Comparison of ENCODE assay signal across 8 cellular contexts in genomic region chr10:86960003-86960862, GRCh38. TPM values are rescaled to one million over a fixed set of nuclear protein-coding genes. Genes with fewer than 3 reads are reported as not detected.
DNase-seq lines count a peak whose midpoint lies in the region; ATAC-seq and TF ChIP-seq lines count a peak whose summit lies in the region.

No MANE protein-coding gene starts in this region.

- peak overlapping the region; percentile 76 for H2AFZ ChIP-seq in neuronal stem cell (ENCODE audit: low read length)

- H3K36me3 ChIP-seq in esophagus squamous epithelium (no peaks in the 10 kb centered on the region), neuronal stem cell (replicated peaks in 1 of 2; ENCODE audit: control insufficient read depth in 2 of 2, insufficient read depth in 2 of 2, low read length in 2 of 2) (no peaks in the 10 kb centered on the region)

- peak overlapping the region; percentile 91 for H3K18ac ChIP-seq in neuronal stem cell (ENCODE audit: low read length)

- H3K36me3 Mint-ChIP-seq in T-helper 2 cell treated with Interferon-gamma antibody and Interleukin-4, amounts not matched to agents 5 μg/mL and 100 μg/mL, for 36 hours (ENCODE audit: low read depth) = no peaks in the 10 kb centered on the region

- H3K4me1 Mint-ChIP-seq in T-helper 2 cell treated with Interferon-gamma antibody and Interleukin-4, amounts not matched to agents 5 μg/mL and 100 μg/mL, for 36 hours (ENCODE audit: low read depth) = no peaks in the 10 kb centered on the region

- H3K79me1 ChIP-seq in neuronal stem cell (ENCODE audit: low read depth, low read length) = peaks cover 1% of the 10 kb centered on the region

- H2BK15ac ChIP-seq in neuronal stem cell (ENCODE audit: low read length) = peak overlapping the region; percentile 97

- peak overlapping the region; percentile 31 for H3K14ac ChIP-seq in neuronal stem cell (ENCODE audit: low read length)

- H3K27ac ChIP-seq in esophagus squamous epithelium (peak overlapping the region; percentile 42 to 86 (median 78)), neuronal stem cell (replicated peaks; ENCODE audit: low read length) (no peak overlapping the region)

- H3K27me3 ChIP-seq in esophagus squamous epithelium = no peaks in the 10 kb centered on the region
- no peaks in the 10 kb centered on the region for H3K27me3 ChIP-seq in neuronal stem cell (ENCODE audit: control insufficient read depth in 3 of 3, insufficient read depth in 3 of 3, low read depth in 1 of 3, low read length in 3 of 3)

- TF ChIP-seq POLR2A in esophagus squamous epithelium (IDR thresholded peaks at IDR 0.05) = no peak

- H3K27ac Mint-ChIP-seq in T-helper 2 cell treated with Interferon-gamma antibody and Interleukin-4, amounts not matched to agents 5 μg/mL and 100 μg/mL, for 36 hours = no peak overlapping the region

- H2BK5ac ChIP-seq in neuronal stem cell (ENCODE audit: low read length) = peak overlapping the region; percentile 54

- H3K27me3 Mint-ChIP-seq in T-helper 2 cell treated with Interferon-gamma antibody and Interleukin-4, amounts not matched to agents 5 μg/mL and 100 μg/mL, for 36 hours (ENCODE audit: low read depth) = no peaks in the 10 kb centered on the region

- peak overlapping the region; percentile 75 for H2BK120ac ChIP-seq in neuronal stem cell (ENCODE audit: low read depth, low read length)

- H4K8ac ChIP-seq in neuronal stem cell (ENCODE audit: low read depth, low read length) = peak overlapping the region; percentile 99

- H3K9me3 ChIP-seq in esophagus squamous epithelium (no peaks in the 10 kb centered on the region), neuronal stem cell (replicated peaks in 1 of 2; ENCODE audit: control insufficient read depth in 2 of 2, insufficient read depth in 1 of 2, low read depth in 1 of 2, low read length in 2 of 2) (no peaks in the 10 kb centered on the region)

- no peak overlapping the region for H3K4me2 ChIP-seq in neuronal stem cell (ENCODE audit: insufficient read depth, low read length, poor library complexity, severe bottlenecking)

- H3K4ac ChIP-seq in neuronal stem cell (ENCODE audit: low read length) = peak overlapping the region; percentile 84

- H3K4me1 ChIP-seq in esophagus squamous epithelium (peaks cover 42 to 98% (median 44%) of the 10 kb centered on the region in 3 donors), neuronal stem cell (ENCODE audit: control insufficient read depth in 2 of 2, insufficient read depth in 1 of 2, low read depth in 1 of 2, low read length in 2 of 2) (peaks cover 34 to 40% of the 10 kb centered on the region in 2 donors)

- DNase-seq in EH (ENCODE audit: low read depth) (peak; percentile 73), HT1080 (ENCODE audit: low read depth) (peak; percentile 55), esophagus squamous epithelium (lab: John Stamatoyannopoulos, UW) (no peak), neuronal stem cell (ENCODE audit: low spot score) (no peak), NCI-H1092 (lab: John Stamatoyannopoulos, UW) (no peak), hippocampal formation (lab: John Stamatoyannopoulos, UW) (no peak)
- DNase-seq in T-helper 2 cell treated with Interferon-gamma antibody and Interleukin-4, amounts not matched to agents 5 μg/mL and 100 μg/mL, for 36 hours (ENCODE audit: low spot score) = peak; percentile 35

- H3K4me3 Mint-ChIP-seq in T-helper 2 cell treated with Interferon-gamma antibody and Interleukin-4, amounts not matched to agents 5 μg/mL and 100 μg/mL, for 36 hours = no peak overlapping the region

- H3K4me3 ChIP-seq in esophagus squamous epithelium (peak overlapping the region in 3 of 4 donors; percentile 31 to 54 (median 41)), neuronal stem cell (ENCODE audit: low read length in 2 of 2) (no peak overlapping the region)

- TF ChIP-seq CTCF in esophagus squamous epithelium (IDR thresholded peaks at IDR 0.05) = peak; percentile 33 to 95 (median 88)

- intact Hi-C loops in esophagus squamous epithelium (cut with DNase I) = no loop called here

- peak overlapping the region; percentile 81 for H4K91ac ChIP-seq in neuronal stem cell (ENCODE audit: low read depth, low read length, poor library complexity)

- peak overlapping the region; percentile 89 for H3K23ac ChIP-seq in neuronal stem cell (ENCODE audit: low read depth, low read length, poor library complexity)

- no peaks in the 10 kb centered on the region for H3K9me3 Mint-ChIP-seq in T-helper 2 cell treated with Interferon-gamma antibody and Interleukin-4, amounts not matched to agents 5 μg/mL and 100 μg/mL, for 36 hours

- ATAC-seq in GM19452 (IDR thresholded peaks at IDR 0.05; ENCODE audit: unreplicated experiment) = peak; percentile 73

- H2BK12ac ChIP-seq in neuronal stem cell (ENCODE audit: low read length) = peak overlapping the region; percentile 78

- WGBS in esophagus squamous epithelium, 2 donors = 66 to 80% methylated on average over 9 to 10 of the region's 37 CpGs
- no CpG with 5 or more reads among the region's 37 CpGs for WGBS in neuronal stem cell (ENCODE audit: extremely low coverage in 2 of 2, insufficient read length in 2 of 2, insufficient replicate concordance in 1 of 2), 2 donors

- H3K9ac ChIP-seq in neuronal stem cell (ENCODE audit: low read depth, low read length, poor library complexity) = peak overlapping the region; percentile 38

- peak overlapping the region; percentile 99 for H2AK5ac ChIP-seq in neuronal stem cell (ENCODE audit: low read depth, low read length)

RNA-seq across cellular contexts. Expression of gene SNCG, which starts 1.8 kb away (rescaled TPM):
- 3.9 and 7.2 TPM in 2 replicates for total RNA-seq in HT1080 (2014; rRNA removed; shearing (Covaris generic))
- polyA plus RNA-seq in HT1080 (2015; cell fraction: cytosol; rRNA removed) = 11.6 and 12.8 TPM in 2 replicates
- 6.5 and 10.7 TPM in 2 replicates for polyA plus RNA-seq in HT1080 (2015; cell fraction: nucleus; rRNA removed)
- 10 to 100 TPM in 2 of 4 donors, 1 to 10 TPM in 2; 5.3 to 32.4 (median 11.4) TPM for total RNA-seq in esophagus squamous epithelium
- polyA plus RNA-seq in neuronal stem cell (2013, experiment 1 of 2) = 0.21 TPM
- polyA plus RNA-seq in neuronal stem cell (2013, experiment 2 of 2) = 0.29 TPM

RNA-seq across cellular contexts. Expression of gene MMRN2, which starts 2.8 kb away (rescaled TPM):
- total RNA-seq in HT1080 (2014; rRNA removed; shearing (Covaris generic)) = 1.9 and 2.6 TPM in 2 replicates
- polyA plus RNA-seq in HT1080 (2015; cell fraction: cytosol; rRNA removed) = 5.0 and 6.8 TPM in 2 replicates
- polyA plus RNA-seq in HT1080 (2015; cell fraction: nucleus; rRNA removed) = 18.0 and 24.7 TPM in 2 replicates
- 10 to 100 TPM in 2 of 4 donors, 1 to 10 TPM in 2; 3.4 to 18.1 (median 11.0) TPM for total RNA-seq in esophagus squamous epithelium
- polyA plus RNA-seq in neuronal stem cell (2013, experiment 1 of 2) = 0.52 TPM
- 0.40 TPM for polyA plus RNA-seq in neuronal stem cell (2013, experiment 2 of 2)

RNA-seq across cellular contexts. Expression of gene ADIRF, which starts 8.0 kb away (rescaled TPM):
- 0.77 and 1.2 TPM in 2 replicates for total RNA-seq in HT1080 (2014; rRNA removed; shearing (Covaris generic))
- polyA plus RNA-seq in HT1080 (2015; cell fraction: cytosol; rRNA removed) = not detected in 2 replicates
- not detected in 2 replicates for polyA plus RNA-seq in HT1080 (2015; cell fraction: nucleus; rRNA removed)
- 10 to 100 TPM; 23.8 to 74.4 (median 47.4) TPM for total RNA-seq in esophagus squamous epithelium
- polyA plus RNA-seq in neuronal stem cell (2013, experiment 1 of 2) = 0.18 TPM
- 0.29 TPM for polyA plus RNA-seq in neuronal stem cell (2013, experiment 2 of 2)

RNA-seq across cellular contexts. Expression of gene FAM25A, which starts 59.9 kb away (rescaled TPM):
- total RNA-seq in HT1080 (2014; rRNA removed; shearing (Covaris generic)) = not detected in 2 replicates
- polyA plus RNA-seq in HT1080 (2015; cell fraction: cytosol; rRNA removed) = 1.9 and 5.3 TPM in 2 replicates
- polyA plus RNA-seq in HT1080 (2015; cell fraction: nucleus; rRNA removed) = not detected in 2 replicates
- 100 to 1,000 TPM in 2 of 4 donors, 10 to 100 TPM in 2; 57.1 to 371 (median 225) TPM for total RNA-seq in esophagus squamous epithelium
- polyA plus RNA-seq in neuronal stem cell (2013, experiment 1 of 2) = not detected
- not detected for polyA plus RNA-seq in neuronal stem cell (2013, experiment 2 of 2)

Comparison
In these comparisons a context has a peak if more than half of its experiments do, and no peak if none do; other contexts are left out.
1. DNase-seq: peak in EH (single experiment), HT1080 (single experiment) and T-helper 2 cell treated with Interferon-gamma antibody and Interleukin-4, amounts not matched to agents 5 μg/mL and 100 μg/mL, for 36 hours (single experiment); none in esophagus squamous epithelium (single experiment), neuronal stem cell (single experiment), NCI-H1092 (single experiment) and hippocampal formation (0 of 2).
2. H3K4me3 ChIP-seq: peak in esophagus squamous epithelium (3 of 4); none in neuronal stem cell (0 of 2).
3. RNA of gene ADIRF, which starts 8.0 kb away (total RNA-seq): 23.8 to 74.4 TPM in esophagus squamous epithelium; 0.77 to 1.2 TPM in HT1080; every median in the first group is over 10 times any median in the second.